ENCODE assay signal across 1 cellular context in genomic region chr1:92080128-92080985, GRCh38.
TF ChIP-seq lines count a peak whose summit lies in the region.

Gene BTBD8 (plus strand): TSS chr1:92080345. CDS start chr1:92080572, 227 bp downstream.

TF ChIP-seq in HepG2, 621 proteins besides CTCF, POLR2A, EP300 and RAD21 (continued from another document and continues in another):
- TF ChIP-seq PHF8 (CRISPR knock-in tag; IDR thresholded peaks at IDR 0.05) (peak; percentile 83), TEF (CRISPR knock-in tag; IDR thresholded peaks at IDR 0.05) (0 out of 2 replicates have a peak, but pooled peaks have one; percentile 7), HINFP (CRISPR knock-in tag; IDR thresholded peaks at IDR 0.05; ENCODE audit: low read depth) (0 out of 2 replicates have a peak, but pooled peaks have one; percentile 45), BCL6 (CRISPR knock-in tag; IDR thresholded peaks at IDR 0.05) (no peak), HNRNPLL (IDR thresholded peaks at IDR 0.05; ENCODE audit: low read depth, low read length, poor library complexity, severe bottlenecking) (peak; percentile 67), ZNF264 (CRISPR knock-in tag; IDR thresholded peaks at IDR 0.05) (0 out of 2 replicates have a peak, but pooled peaks have one; percentile 23), ZNF543 (CRISPR knock-in tag; IDR thresholded peaks at IDR 0.05) (0 out of 2 replicates have a peak, but pooled peaks have one; percentile 20), REST (IDR thresholded peaks at IDR 0.05; ENCODE audit: borderline replicate concordance in 1 of 2, low read depth in 1 of 2, low read length in 2 of 2) (no peak), ZNF18 (CRISPR knock-in tag; IDR thresholded peaks at IDR 0.05; ENCODE audit: insufficient replicate concordance) (peak; percentile 62), TFAP4 (IDR thresholded peaks at IDR 0.05; ENCODE audit: borderline replicate concordance, low read depth) (peak; percentile 12; the same call in 1 of the 2 replicates), FOXK2 (IDR thresholded peaks at IDR 0.05) (peak; percentile 53; the same call in 1 of the 2 replicates), TCF7L2 (IDR thresholded peaks at IDR 0.05; ENCODE audit: low read depth, low read length) (no peak), MYC (CRISPR knock-in tag; IDR thresholded peaks at IDR 0.05; ENCODE audit: borderline replicate concordance) (peak; percentile 55; the same call in 1 of the 2 replicates), ZNF574 (CRISPR knock-in tag; IDR thresholded peaks at IDR 0.05) (peak; percentile 41), FLYWCH1 (CRISPR knock-in tag; IDR thresholded peaks at IDR 0.05) (no peak), ZIK1 (CRISPR knock-in tag; IDR thresholded peaks at IDR 0.05; ENCODE audit: borderline replicate concordance, low read depth) (0 out of 2 replicates have a peak, but pooled peaks have one; percentile 53), ZFP82 (CRISPR knock-in tag; IDR thresholded peaks at IDR 0.05; ENCODE audit: borderline replicate concordance) (peak; percentile 65; the same call in 1 of the 2 replicates), ZNF414 (CRISPR knock-in tag; IDR thresholded peaks at IDR 0.05) (0 out of 2 replicates have a peak, but pooled peaks have one; percentile 25), ONECUT2 (CRISPR knock-in tag; IDR thresholded peaks at IDR 0.05) (no peak), ZNF501 (CRISPR knock-in tag; IDR thresholded peaks at IDR 0.05) (peak; percentile 51; the same call in 1 of the 2 replicates), CREB1 (IDR thresholded peaks at IDR 0.05) (no peak), CREB1 (CRISPR knock-in tag; IDR thresholded peaks at IDR 0.05) (0 out of 2 replicates have a peak, but pooled peaks have one; percentile 31), ZMYM4 (CRISPR knock-in tag; IDR thresholded peaks at IDR 0.05) (peak; percentile 49; the same call in 1 of the 2 replicates), TBX2 (CRISPR knock-in tag; IDR thresholded peaks at IDR 0.05; ENCODE audit: borderline replicate concordance) (no peak), GATA4 (IDR thresholded peaks at IDR 0.05; ENCODE audit: borderline replicate concordance, low read depth) (peak; percentile 42; the same call in 1 of the 2 replicates), ZNF709 (CRISPR knock-in tag; IDR thresholded peaks at IDR 0.05) (peak; percentile 74), MAZ (IDR thresholded peaks at IDR 0.05; ENCODE audit: borderline replicate concordance, low read depth, low read length) (peak; percentile 53; the same call in 1 of the 2 replicates), MAZ (CRISPR knock-in tag; IDR thresholded peaks at IDR 0.05; ENCODE audit: low read depth) (no peak), ZNF44 (CRISPR knock-in tag; IDR thresholded peaks at IDR 0.05) (peak; percentile 53; the same call in 1 of the 2 replicates), NAIF1 (CRISPR knock-in tag; IDR thresholded peaks at IDR 0.05; ENCODE audit: borderline replicate concordance) (0 out of 2 replicates have a peak, but pooled peaks have one; percentile 45), AHDC1 (CRISPR knock-in tag; IDR thresholded peaks at IDR 0.05; ENCODE audit: borderline replicate concordance) (peak; percentile 43; the same call in 1 of the 2 replicates), KDM6A (CRISPR knock-in tag; IDR thresholded peaks at IDR 0.05; ENCODE audit: low read depth) (no peak), KAT8 (CRISPR knock-in tag; IDR thresholded peaks at IDR 0.05) (peak; percentile 69), ZSCAN20 (CRISPR knock-in tag; IDR thresholded peaks at IDR 0.05; ENCODE audit: borderline replicate concordance) (0 out of 2 replicates have a peak, but pooled peaks have one; percentile 18), NR1H2 (CRISPR knock-in tag; IDR thresholded peaks at IDR 0.05; ENCODE audit: borderline replicate concordance, low read depth) (no peak), ZNF75D (CRISPR knock-in tag; IDR thresholded peaks at IDR 0.05; ENCODE audit: borderline replicate concordance) (no peak), TFDP1 (CRISPR knock-in tag; IDR thresholded peaks at IDR 0.05; ENCODE audit: borderline replicate concordance) (peak; percentile 48; the same call in 1 of the 2 replicates), THYN1 (CRISPR knock-in tag; IDR thresholded peaks at IDR 0.05; ENCODE audit: borderline replicate concordance, low read depth) (no peak), RBM39 (IDR thresholded peaks at IDR 0.05; ENCODE audit: low read depth, low read length, poor library complexity, severe bottlenecking) (peak; percentile 56), MEIS1 (CRISPR knock-in tag; IDR thresholded peaks at IDR 0.05; ENCODE audit: borderline replicate concordance) (peak; percentile 76; the same call in 1 of the 2 replicates), MTA1 (CRISPR knock-in tag; IDR thresholded peaks at IDR 0.05; ENCODE audit: borderline replicate concordance) (peak; percentile 58; the same call in 1 of the 2 replicates)
